ENCODE assay signal across 8 cellular contexts in genomic region chr3:72549819-72550581, GRCh38.
DNase-seq lines count a peak whose midpoint lies in the region; ATAC-seq, FAIRE-seq and TF ChIP-seq lines count a peak whose summit lies in the region.

No MANE protein-coding gene starts in this region.

- H2BK20ac ChIP-seq in H9 (ENCODE audit: low read depth, low read length, poor library complexity, severe bottlenecking) = no peak overlapping the region

- no peaks in the 10 kb centered on the region for H3K79me2 ChIP-seq in H9 (ENCODE audit: insufficient read depth, low read length)
- H3K79me2 ChIP-seq in HepG2 (ENCODE audit: insufficient read depth, low read length) = no peaks in the 10 kb centered on the region

- H3K9ac ChIP-seq in BLaER1 (no peak overlapping the region), H9 (ENCODE audit: extremely low read depth, insufficient read length, low read length) (no peak overlapping the region), HepG2 (ENCODE audit: insufficient read depth, low read depth, low read length) (peak overlapping the region; percentile 45; the same call in 1 of the 2 replicates)

- no TSS peak for BruUV-seq in HepG2 (replicated peaks; lab: Mats Ljungman, UMichigan)

- peak; percentile 68 for ATAC-seq in HepG2

- H3K36me3 Mint-ChIP-seq in H9 (ENCODE audit: insufficient read depth in 1 of 3, low read depth in 3 of 3) = peaks cover 0 to 4% (median 0%) of the 10 kb centered on the region in 3 experiments; a peak in 1 of 7 replicates
- no peaks in the 10 kb centered on the region for H3K36me3 Mint-ChIP-seq in activated CD4-positive, alpha-beta memory T cell treated with anti-CD3 and anti-CD28 coated beads for 36 hours

- no peak overlapping the region for H2BK120ac ChIP-seq in H9 (ENCODE audit: low read depth, low read length, poor library complexity, severe bottlenecking)

- H3K4me3 ChIP-seq in BLaER1 = peak overlapping the region; percentile 25
- peak overlapping the region; percentile 48 to 66 (median 55) for H3K4me3 ChIP-seq in HepG2 (replicated peaks in 1 of 3; ENCODE audit: insufficient read depth in 1 of 3, low read depth in 2 of 3, low read length in 3 of 3)
- H3K4me3 ChIP-seq in coronary artery = no peak overlapping the region

- H3K9me3 Mint-ChIP-seq in H9 = no peaks in the 10 kb centered on the region
- no peaks in the 10 kb centered on the region for H3K9me3 Mint-ChIP-seq in activated CD4-positive, alpha-beta memory T cell treated with anti-CD3 and anti-CD28 coated beads for 36 hours

- H4K20me1 ChIP-seq in BLaER1 = no peaks in the 10 kb centered on the region
- no peaks in the 10 kb centered on the region for H4K20me1 ChIP-seq in H9 (ENCODE audit: control insufficient read depth, insufficient read depth, insufficient read length)
- no peaks in the 10 kb centered on the region for H4K20me1 ChIP-seq in HepG2 (ENCODE audit: insufficient read depth, low read length)

- no peak overlapping the region for H3K23ac ChIP-seq in H9 (ENCODE audit: insufficient read length, low read depth, low read length)

- H4K8ac ChIP-seq in H9 (replicated peaks; ENCODE audit: insufficient read length, low read depth, low read length) = no peak overlapping the region

- no peaks in the 10 kb centered on the region for H3K36me3 ChIP-seq in BLaER1
- H3K36me3 ChIP-seq in HepG2 (replicated peaks in 1 of 2; ENCODE audit: control insufficient read depth in 1 of 2, insufficient read depth in 2 of 2, low read length in 2 of 2) = no peaks in the 10 kb centered on the region

- intact Hi-C loops in activated CD4-positive, alpha-beta memory T cell treated with anti-CD3 and anti-CD28 coated beads for 36 hours (cut with micrococcal nuclease) = no loop called here
- intact Hi-C loops in HepG2 (cut with micrococcal nuclease; ENCODE audit: unreplicated experiment) = no loop called here

- H3K27ac ChIP-seq in BLaER1 (peak overlapping the region; percentile 30; the same call in 1 of the 2 replicates), H9 (ENCODE audit: insufficient read length, low read depth, low read length) (no peak overlapping the region), HepG2 (ENCODE audit: extremely low read length, insufficient read depth, low read length) (no peak overlapping the region), coronary artery (no peak overlapping the region)

- H3K27me3 ChIP-seq in BLaER1 = no peaks in the 10 kb centered on the region
- no peaks in the 10 kb centered on the region for H3K27me3 ChIP-seq in H9 (ENCODE audit: insufficient read depth, low read length)
- no peaks in the 10 kb centered on the region for H3K27me3 ChIP-seq in HepG2 (ENCODE audit: control insufficient read depth in 1 of 2, insufficient read depth in 2 of 2, low read length in 2 of 2)

- H3K9me3 ChIP-seq in BLaER1 (no peaks in the 10 kb centered on the region), H9 (ENCODE audit: control insufficient read depth, low read depth, low read length) (no peaks in the 10 kb centered on the region), HepG2 (ENCODE audit: low read length) (no peaks in the 10 kb centered on the region)

- DNase-seq in H9 (no peak), HepG2 (ENCODE audit: low spot score) (no peak), DMS79 treated with DMSO at 0.1 percent for 48 hours (lab: John Stamatoyannopoulos, UW) (no peak), coronary artery (ENCODE audit: low spot score) (no peak), mesenteric fat pad (ENCODE audit: low spot score) (no peak), SIG-M5 treated with dmso at 0.1 percent for 504 hours (lab: John Stamatoyannopoulos, UW; ENCODE audit: unreplicated experiment) (no peak)
- peak; percentile 28 for DNase-seq in activated CD4-positive, alpha-beta memory T cell treated with anti-CD3 and anti-CD28 coated beads for 36 hours

- no peak for TF ChIP-seq RAD21 in HepG2 (CRISPR knock-in tag; IDR thresholded peaks at IDR 0.05)

- no peaks in the 10 kb centered on the region for H3K79me1 ChIP-seq in H9 (ENCODE audit: insufficient read depth, low read depth, low read length, poor library complexity, severe bottlenecking)

- H3K27me3 Mint-ChIP-seq in H9 (ENCODE audit: low read depth) = no peaks in the 10 kb centered on the region; the same call in 1 of the 2 replicates
- H3K27me3 Mint-ChIP-seq in activated CD4-positive, alpha-beta memory T cell treated with anti-CD3 and anti-CD28 coated beads for 36 hours = no peaks in the 10 kb centered on the region

- peak overlapping the region in 2 of 3 experiments; percentile 35 to 64; a peak in 2 of 7 replicates for H3K27ac Mint-ChIP-seq in H9
- H3K27ac Mint-ChIP-seq in activated CD4-positive, alpha-beta memory T cell treated with anti-CD3 and anti-CD28 coated beads for 36 hours = peak overlapping the region; percentile 59

- no peak overlapping the region for H4K91ac ChIP-seq in H9 (ENCODE audit: insufficient read length, low read depth, low read length)

- H3K23me2 ChIP-seq in H9 (ENCODE audit: insufficient read length, low read depth, low read length, poor library complexity, severe bottlenecking) = no peaks in the 10 kb centered on the region

- peak overlapping the region; percentile 73 for H3K4me2 ChIP-seq in BLaER1
- H3K4me2 ChIP-seq in H9 (ENCODE audit: insufficient read depth, insufficient read length, low read length) = no peak overlapping the region
- H3K4me2 ChIP-seq in HepG2 (ENCODE audit: low read depth, low read length) = peak overlapping the region; percentile 91

- POLR2A ChIA-PET in activated CD4-positive, alpha-beta memory T cell treated with anti-CD3 and anti-CD28 coated beads for 36 hours (lab: Charles Lee) = no interaction called here
- POLR2A ChIA-PET in HepG2 (lab: Yijun Ruan, JAX) = no interaction called here

- H2BK15ac ChIP-seq in H9 (ENCODE audit: low read depth, low read length) = no peak overlapping the region

- no peak overlapping the region for H2AK5ac ChIP-seq in H9 (ENCODE audit: insufficient read length, low read length)

- H2BK12ac ChIP-seq in H9 (ENCODE audit: insufficient read length, low read depth, low read length) = no peak overlapping the region

- H3K4ac ChIP-seq in H9 (ENCODE audit: low read depth, low read length) = no peak overlapping the region

- H3K4me1 ChIP-seq in BLaER1 = peaks cover 12% of the 10 kb centered on the region
- H3K4me1 ChIP-seq in H9 (ENCODE audit: insufficient read depth, low read length) = no peaks in the 10 kb centered on the region
- H3K4me1 ChIP-seq in HepG2 (ENCODE audit: insufficient read depth, low read length) = peaks cover 33% of the 10 kb centered on the region

- TF ChIP-seq POLR2A in HepG2 (IDR thresholded peaks at IDR 0.05; ENCODE audit: insufficient read depth in 1 of 2, low read depth in 2 of 2, low read length in 2 of 2) = no peak

- CTCF ChIA-PET in activated CD4-positive, alpha-beta memory T cell treated with anti-CD3 and anti-CD28 coated beads for 36 hours (lab: Charles Lee) = no interaction called here
- CTCF ChIA-PET in HepG2 (lab: Yijun Ruan, JAX; ENCODE audit: low intra/inter-chr PET ratio, low total read pairs) = no interaction called here

- no CpG with 5 or more reads among the region's 10 CpGs for WGBS in H9 (ENCODE audit: extremely low coverage, insufficient read length, low lambda C conversion rate)
- WGBS in HepG2 (ENCODE audit: low lambda C conversion rate) = 38% methylated on average over 10 of the region's 10 CpGs

- H3K14ac ChIP-seq in H9 (ENCODE audit: insufficient read depth, low read length) = no peak overlapping the region

- TF ChIP-seq EP300 in HepG2 (IDR thresholded peaks at IDR 0.05; ENCODE audit: low read depth in 2 of 2, low read length in 2 of 2) = no peak
- TF ChIP-seq EP300 in HepG2 (CRISPR knock-in tag; IDR thresholded peaks at IDR 0.05; ENCODE audit: borderline replicate concordance) = no peak

- H3K18ac ChIP-seq in H9 (ENCODE audit: insufficient read length, low read depth, low read length) = no peak overlapping the region

- in situ Hi-C loops in HepG2 (cut with HindIII; ENCODE audit: extremely low pct_ligation_motif_present, low pct_unique_long_range_greater_than_20kb) = no loop called here

- no peak overlapping the region for H3T11ph ChIP-seq in H9 (ENCODE audit: low read length)

- H3K4me3 Mint-ChIP-seq in H9 = no peak overlapping the region
- H3K4me3 Mint-ChIP-seq in activated CD4-positive, alpha-beta memory T cell treated with anti-CD3 and anti-CD28 coated beads for 36 hours = peak overlapping the region; percentile 47

- H3K56ac ChIP-seq in H9 (ENCODE audit: insufficient read length, low read depth, low read length) = no peak overlapping the region

- H3K4me1 Mint-ChIP-seq in H9 = peaks cover 13 to 15% of the 10 kb centered on the region in 2 experiments
- peaks cover 13% of the 10 kb centered on the region for H3K4me1 Mint-ChIP-seq in activated CD4-positive, alpha-beta memory T cell treated with anti-CD3 and anti-CD28 coated beads for 36 hours (ENCODE audit: low read depth)

- H2BK5ac ChIP-seq in H9 (ENCODE audit: insufficient read length, low read length) = no peak overlapping the region

- H2AFZ ChIP-seq in H9 (ENCODE audit: low read length) (no peak overlapping the region), HepG2 (ENCODE audit: low read length) (peak overlapping the region; percentile 94)

- no peak overlapping the region for H4K5ac ChIP-seq in H9 (ENCODE audit: insufficient read length, low read depth, low read length)

- FAIRE-seq in HepG2 (lab: Jason Lieb, UNC) = no peak

- no peak for TF ChIP-seq CTCF in H9 (conservative IDR thresholded peaks at IDR 0.05)
- no peak for TF ChIP-seq CTCF in HepG2 (CRISPR knock-in tag; IDR thresholded peaks at IDR 0.05)
- no peak for TF ChIP-seq CTCF in coronary artery (IDR thresholded peaks at IDR 0.05)

TF ChIP-seq in HepG2, 621 proteins besides CTCF, POLR2A, EP300 and RAD21 (continues in another document):
- TF ChIP-seq HMGXB4 (CRISPR knock-in tag; IDR thresholded peaks at IDR 0.05; ENCODE audit: borderline replicate concordance in 1 of 2, low read depth in 1 of 2) = 0 out of 4 replicates have a peak, but pooled peaks of 1 of the 2 experiments have one; percentile 34
- TF ChIP-seq ZNF547 (CRISPR knock-in tag; IDR thresholded peaks at IDR 0.05) = 0 out of 2 replicates have a peak, but pooled peaks have one; percentile 31
- no peak for TF ChIP-seq ZFYVE20 (CRISPR knock-in tag; IDR thresholded peaks at IDR 0.05; ENCODE audit: borderline replicate concordance, low read depth)
- no peak for TF ChIP-seq GATAD2A (CRISPR knock-in tag; IDR thresholded peaks at IDR 0.05)
- 0 out of 2 replicates have a peak, but pooled peaks have one; percentile 56 for TF ChIP-seq ZNF274 (CRISPR knock-in tag; IDR thresholded peaks at IDR 0.05)
